ENCODE assay signal across 8 cellular contexts in genomic region chr3:179811321-179812095, GRCh38.
DNase-seq lines count a peak whose midpoint lies in the region; ATAC-seq and TF ChIP-seq lines count a peak whose summit lies in the region.

No MANE protein-coding gene starts in this region.

- peak in 2 of 3 donors; percentile 37 to 45 for TF ChIP-seq CTCF in breast epithelium (IDR thresholded peaks at IDR 0.05)
- peak; percentile 36 to 60 (median 58) for TF ChIP-seq CTCF in tibial nerve (IDR thresholded peaks at IDR 0.05)

- no peaks in the 10 kb centered on the region for H3K9me3 Mint-ChIP-seq in activated T-cell treated with anti-CD3 and anti-CD28 coated beads, Interleukin-2, amount 50 U/mL, for 24 hours

- H3K27me3 Mint-ChIP-seq in activated T-cell treated with anti-CD3 and anti-CD28 coated beads, Interleukin-2, amount 50 U/mL, for 24 hours = no peaks in the 10 kb centered on the region

- no peak overlapping the region for H3K9ac ChIP-seq in NT2/D1 (ENCODE audit: insufficient read length, low read depth)

- TF ChIP-seq EP300 in tibial nerve (IDR thresholded peaks at IDR 0.05) = no peak

- H3K27me3 ChIP-seq in NT2/D1 (ENCODE audit: insufficient read depth, insufficient read length) = no peaks in the 10 kb centered on the region
- no peaks in the 10 kb centered on the region for H3K27me3 ChIP-seq in breast epithelium
- H3K27me3 ChIP-seq in tibial nerve = no peaks in the 10 kb centered on the region

- intact Hi-C loops in breast epithelium (cut with DNase I; ENCODE audit: low total_unique reads) (no loop called here), left colon (cut with DNase I, micrococcal nuclease) (no loop called here)

- ATAC-seq in GM21786 (IDR thresholded peaks at IDR 0.05; ENCODE audit: unreplicated experiment) (peak; percentile 93), left colon (peak; percentile 71)

- no peak overlapping the region for H3K4me3 Mint-ChIP-seq in activated T-cell treated with anti-CD3 and anti-CD28 coated beads, Interleukin-2, amount 50 U/mL, for 24 hours

- 15 to 16% methylated on average over 9 of the region's 9 CpGs for WGBS in tibial nerve, 2 donors

- no peak overlapping the region for H3K27ac Mint-ChIP-seq in activated T-cell treated with anti-CD3 and anti-CD28 coated beads, Interleukin-2, amount 50 U/mL, for 24 hours

- H3K4me3 ChIP-seq in NT2/D1 (ENCODE audit: insufficient read length, low read depth) = no peak overlapping the region
- H3K4me3 ChIP-seq in breast epithelium = no peak overlapping the region
- H3K4me3 ChIP-seq in tibial nerve = no peak overlapping the region

- H3K4me1 ChIP-seq in NT2/D1 (ENCODE audit: insufficient read depth, insufficient read length) (no peaks in the 10 kb centered on the region), breast epithelium (no peaks in the 10 kb centered on the region), tibial nerve (peaks cover 0 to 14% (median 0%) of the 10 kb centered on the region in 4 donors)

- H3K36me3 Mint-ChIP-seq in activated T-cell treated with anti-CD3 and anti-CD28 coated beads, Interleukin-2, amount 50 U/mL, for 24 hours (ENCODE audit: low read depth) = no peaks in the 10 kb centered on the region

- peaks cover 5% of the 10 kb centered on the region for H3K4me1 Mint-ChIP-seq in activated T-cell treated with anti-CD3 and anti-CD28 coated beads, Interleukin-2, amount 50 U/mL, for 24 hours (ENCODE audit: low read depth)

- H3K27ac ChIP-seq in breast epithelium (no peak overlapping the region), tibial nerve (peak overlapping the region in 3 of 4 donors; percentile 24 to 82 (median 32))

- no peak for TF ChIP-seq POLR2A in breast epithelium (IDR thresholded peaks at IDR 0.05)
- no peak for TF ChIP-seq POLR2A in tibial nerve (IDR thresholded peaks at IDR 0.05)

- peak; percentile 19 to 21 for DNase-seq in activated T-cell treated with anti-CD3 and anti-CD28 coated beads, Interleukin-2, amount 50 U/mL, for 48 hours
- DNase-seq in activated T-cell treated with anti-CD3 and anti-CD28 coated beads, Interleukin-2, amount 50 U/mL, for 24 hours = no peak
- peak; percentile 37 for DNase-seq in HuH-7.5 (ENCODE audit: low spot score)
- peak; percentile 44 for DNase-seq in NT2/D1 (ENCODE audit: low read depth, low spot score)
- no peak for DNase-seq in breast epithelium (ENCODE audit: low spot score in 2 of 2)
- DNase-seq in left colon = peak in 1 of 2 donors; percentile 5
- peak in 1 of 2 donors; percentile 24 for DNase-seq in tibial nerve (ENCODE audit: low spot score in 2 of 2)

- H3K9me3 ChIP-seq in NT2/D1 (ENCODE audit: insufficient read depth, low read length) (no peaks in the 10 kb centered on the region; the same call in 1 of the 2 replicates), breast epithelium (no peaks in the 10 kb centered on the region), tibial nerve (no peaks in the 10 kb centered on the region)

- H3K36me3 ChIP-seq in NT2/D1 (ENCODE audit: insufficient read depth, insufficient read length, low read length) (no peaks in the 10 kb centered on the region), breast epithelium (no peaks in the 10 kb centered on the region), tibial nerve (peaks cover 0 to 4% (median 0%) of the 10 kb centered on the region in 3 donors)

Comparison
In these comparisons a context has a peak if more than half of its experiments do, and no peak if none do; other contexts are left out.
1. DNase-seq: peak in activated T-cell treated with anti-CD3 and anti-CD28 coated beads, Interleukin-2, amount 50 U/mL, for 48 hours (2 of 2), HuH-7.5 (single experiment) and NT2/D1 (single experiment); none in activated T-cell treated with anti-CD3 and anti-CD28 coated beads, Interleukin-2, amount 50 U/mL, for 24 hours (single experiment) and breast epithelium (0 of 2).
2. H3K27ac ChIP-seq: peak in tibial nerve (3 of 4); none in breast epithelium (0 of 2).